11 cellular contexts compared by ENCODE assay signal in the genomic region with DNA sequence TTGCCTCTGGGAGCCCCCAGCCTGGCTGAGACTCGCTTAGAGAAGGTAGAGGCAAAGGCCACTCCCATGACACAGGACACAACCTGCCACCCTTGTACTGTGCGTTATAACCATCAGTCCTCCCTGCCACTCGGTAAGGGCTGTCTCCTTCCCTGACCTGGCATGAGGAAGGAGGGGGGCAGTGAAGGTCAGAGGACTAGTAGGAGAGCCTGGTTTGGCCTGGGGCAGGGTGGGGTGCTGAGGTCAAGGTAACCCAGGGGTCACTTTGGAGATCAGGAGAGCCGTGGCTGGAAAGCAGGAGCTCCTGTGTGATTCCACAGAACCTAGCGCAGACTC. TPM values are rescaled to one million over a fixed set of nuclear protein-coding genes. Genes with fewer than 3 reads are reported as not detected.
DNase-seq lines count a peak whose midpoint lies in the region; ATAC-seq and TF ChIP-seq lines count a peak whose summit lies in the region.
"Had no signal": no experiment of that assay in that cellular context is flagged by ENCODE, and none has a peak within 500 bp of the region (broad histone marks: within the 10 kb centered on the region; RNA-seq: fewer than 3 reads in every experiment).

No MANE protein-coding gene starts in this region.

- H3K27ac ChIP-seq in cardiac muscle cell (peak overlapping the region; percentile 99), esophagus muscularis mucosa (replicated peaks in 1 of 4) (peak overlapping the region; percentile 96 to 100 (median 100)), osteoblast (ENCODE audit: low read depth, low read length) (no peak overlapping the region), uterus (peak overlapping the region; percentile 97 to 99)

- intact Hi-C loops in left ventricle myocardium superior (cut with micrococcal nuclease) (no loop called here), esophagus muscularis mucosa (cut with DNase I) (no loop called here), uterus (cut with DNase I; ENCODE audit: low total_unique reads) (no loop called here)

- peaks cover 86% of the 10 kb centered on the region for H3K79me2 ChIP-seq in osteoblast (ENCODE audit: insufficient read depth, low read length)

- H3K36me3 ChIP-seq in cardiac muscle cell (no peaks in the 10 kb centered on the region), esophagus muscularis mucosa (no peaks in the 10 kb centered on the region), osteoblast (ENCODE audit: insufficient read depth, low read length) (peaks cover 11% of the 10 kb centered on the region), uterus (no peaks in the 10 kb centered on the region), HAP-1 (replicated peaks) (peaks cover 9% of the 10 kb centered on the region)

- ATAC-seq in left ventricle myocardium superior (no peak), HG03039 (IDR thresholded peaks at IDR 0.05; ENCODE audit: unreplicated experiment) (no peak)
- ATAC-seq: activated T-helper 17 cell treated with anti-CD3 and anti-CD28 coated beads, Interleukin-2, amount 50 U/mL, for 72 hours had no signal

- H3K4me3 ChIP-seq in cardiac muscle cell (no peak overlapping the region), esophagus muscularis mucosa (no peak overlapping the region), osteoblast (ENCODE audit: insufficient read depth, low read length) (no peak overlapping the region), uterus (no peak overlapping the region), HAP-1 (no peak overlapping the region)

- TF ChIP-seq CTCF in cardiac muscle cell (IDR thresholded peaks at IDR 0.05; ENCODE audit: low read depth, low read length) (no peak), esophagus muscularis mucosa (IDR thresholded peaks at IDR 0.05) (no peak), osteoblast (IDR thresholded peaks at IDR 0.05; ENCODE audit: extremely low read depth, low read depth, low read length) (no peak), uterus (IDR thresholded peaks at IDR 0.05) (no peak)

- H3K4me1 ChIP-seq in cardiac muscle cell (ENCODE audit: low read depth) (peaks cover 13% of the 10 kb centered on the region), esophagus muscularis mucosa (peaks cover 26 to 39% (median 33%) of the 10 kb centered on the region in 4 donors), osteoblast (ENCODE audit: insufficient read depth, low read length) (peaks cover 14% of the 10 kb centered on the region), uterus (peaks cover 0 to 14% of the 10 kb centered on the region in 2 donors), HAP-1 (peaks cover 13% of the 10 kb centered on the region)

- no peak overlapping the region for H3K4me2 ChIP-seq in osteoblast (ENCODE audit: insufficient read depth, low read length)

- TF ChIP-seq POLR2A in esophagus muscularis mucosa (IDR thresholded peaks at IDR 0.05; ENCODE audit: low read depth) (no peak), uterus (IDR thresholded peaks at IDR 0.05) (no peak)

- no peak for TF ChIP-seq EP300 in esophagus muscularis mucosa (IDR thresholded peaks at IDR 0.05)

- WGBS in esophagus muscularis mucosa, result 76% methylated on average over 5 of the region's 5 CpGs

- H3K27me3 ChIP-seq in cardiac muscle cell (no peaks in the 10 kb centered on the region), esophagus muscularis mucosa (no peaks in the 10 kb centered on the region), osteoblast (ENCODE audit: insufficient read depth, low read length) (no peaks in the 10 kb centered on the region), uterus (no peaks in the 10 kb centered on the region), HAP-1 (ENCODE audit: low read depth) (no peaks in the 10 kb centered on the region)

- in situ Hi-C loops in HAP-1 (cut with MboI; ENCODE audit: low sequenced_read_pairs), result no loop called here

- H3K9me3 ChIP-seq in cardiac muscle cell (ENCODE audit: low read depth) (no peaks in the 10 kb centered on the region), esophagus muscularis mucosa (no peaks in the 10 kb centered on the region), osteoblast (ENCODE audit: low read depth, low read length) (no peaks in the 10 kb centered on the region), uterus (no peaks in the 10 kb centered on the region), HAP-1 (no peaks in the 10 kb centered on the region)

- H4K20me1 ChIP-seq in osteoblast (ENCODE audit: insufficient read depth, low read length), result peaks cover 10% of the 10 kb centered on the region

- no peak overlapping the region for H2AFZ ChIP-seq in osteoblast (ENCODE audit: low read length)

- DNase-seq in cardiac muscle cell (ENCODE audit: low read depth in 1 of 2, low spot score in 1 of 2) (no peak), left ventricle myocardium superior (no peak), esophagus muscularis mucosa (ENCODE audit: extremely low spot score) (no peak), osteoblast (ENCODE audit: insufficient read length, low spot score, missing footprints) (peak; percentile 37), uterus (no peak), amygdala (lab: John Stamatoyannopoulos, UW) (no peak), HAP-1 (ENCODE audit: low spot score in 2 of 2) (no peak)
- DNase-seq: activated CD4-positive, alpha-beta T cell treated with anti-CD3 and anti-CD28 coated beads for 4 hours; NCI-H748 treated with DMSO at 0.1 percent for 48 hours had no signal

RNA-seq across cellular contexts. Expression of a gene that starts 6.9 kb away (rescaled TPM):
- total RNA-seq in cardiac muscle cell (111 and 180 TPM in 2 replicates), left ventricle myocardium superior (29.5 TPM), esophagus muscularis mucosa (100 to 1,000 TPM; 101 to 277 (median 166) TPM), osteoblast (61.3 and 83.6 TPM in 2 replicates), uterus (100 to 1,000 TPM in 1 of 4 donors, 10 to 100 TPM in 3; 28.2 to 179 (median 62.1) TPM)
- 15.1 and 19.2 TPM in 2 replicates for polyA plus RNA-seq in cardiac muscle cell
